In genomic region chr2:97784953-97785352, GRCh38 we compare ENCODE assay signal across 26 cellular contexts.
A peak's percentile ranks its signal among the peaks of the same experiment; 100 is the strongest.
DNase-seq lines count a peak whose midpoint lies in the region; ATAC-seq, FAIRE-seq and TF ChIP-seq lines count a peak whose summit lies in the region.
"Had no signal": no experiment of that assay in that cellular context is flagged by ENCODE, and none has a peak within 500 bp of the region (broad histone marks: within the 10 kb centered on the region; RNA-seq: fewer than 3 reads in every experiment).

No MANE protein-coding gene starts in this region.

- TF ChIP-seq EP300 in K562 (IDR thresholded peaks at IDR 0.05; ENCODE audit: low read length), result no peak

- no peaks in the 10 kb centered on the region for H3K9me3 Mint-ChIP-seq in activated T-cell treated with anti-CD3 and anti-CD28 coated beads, Interleukin-2, amount 50 U/mL, for 4 hours
- H3K9me3 Mint-ChIP-seq: CD14-positive monocyte; CD4-positive, alpha-beta T cell; CD8-positive, alpha-beta memory T cell; HFFc6 had no signal

- H3K27me3 ChIP-seq in PC-3 (ENCODE audit: low read length), result no peaks in the 10 kb centered on the region
- no peaks in the 10 kb centered on the region for H3K27me3 ChIP-seq in K562 (ENCODE audit: control insufficient read depth in 2 of 2, insufficient read depth in 2 of 2, low read length in 2 of 2)
- H3K27me3 ChIP-seq: BE2C; BLaER1 treated with 17β-estradiol and CSF1 and Interleukin-3, amounts not matched to agents 10 nM and 100 nM had no signal

- in situ Hi-C loops in K562 (cut with MboI), result no loop called here

- no peak for TF ChIP-seq POLR2A in K562 (conservative IDR thresholded peaks at IDR 0.05)

- CTCF ChIA-PET in PC-3 (lab: Charles Lee), result no interaction called here
- CTCF ChIA-PET in K562 (lab: Yijun Ruan, JAX; ENCODE audit: low intra/inter-chr PET ratio), result no interaction called here

- no peaks in the 10 kb centered on the region for H3K9me2 ChIP-seq in PC-3 (replicated peaks; ENCODE audit: low read length)

- TF ChIP-seq CTCF in PC-3 (conservative IDR thresholded peaks at IDR 0.05; ENCODE audit: low read depth, low read length), result no peak
- no peak for TF ChIP-seq CTCF in K562 (IDR thresholded peaks at IDR 0.05 in 2 of 3, conservative IDR thresholded peaks at IDR 0.05 in 1 of 3; ENCODE audit: insufficient read depth in 2 of 3, low read depth in 1 of 3, low read length in 3 of 3)

- 0 out of 2 replicates have a peak, but pooled peaks cover 2% of the 10 kb centered on the region for H3K36me3 ChIP-seq in PC-3 (ENCODE audit: low read depth, low read length)
- peaks cover 6% of the 10 kb centered on the region for H3K36me3 ChIP-seq in K562 (ENCODE audit: control insufficient read depth, insufficient read depth, low read length)
- H3K36me3 ChIP-seq: BE2C had no signal

- no peak overlapping the region for H3K4me3 Mint-ChIP-seq in activated T-cell treated with anti-CD3 and anti-CD28 coated beads, Interleukin-2, amount 50 U/mL, for 4 hours
- H3K4me3 Mint-ChIP-seq: CD14-positive monocyte; CD4-positive, alpha-beta T cell; CD8-positive, alpha-beta memory T cell; HFFc6 had no signal

- no peak overlapping the region for H3K4me3 ChIP-seq in PC-3 (ENCODE audit: low read length)
- H3K4me3 ChIP-seq in K562, result no peak overlapping the region
- H3K4me3 ChIP-seq: A549; BLaER1 treated with 17β-estradiol and CSF1 and Interleukin-3, amounts not matched to agents 10 nM and 100 nM; GM12878; HAP-1 had no signal

- peak; percentile 11 for FAIRE-seq in K562 (lab: Jason Lieb, UNC)
- FAIRE-seq: A549, D721Med, GM12878, H54 had no signal

- H3K9me3 ChIP-seq in PC-3 (ENCODE audit: low read length) (no peaks in the 10 kb centered on the region), K562 (replicated peaks; ENCODE audit: control insufficient read depth, insufficient read depth, low read depth, low read length) (no peaks in the 10 kb centered on the region)
- H3K9me3 ChIP-seq: A549, BE2C, HAP-1 had no signal

- POLR2A ChIA-PET in PC-3 (lab: Charles Lee; ENCODE audit: unreplicated experiment) (no interaction called here), K562 (lab: Yijun Ruan, JAX) (no interaction called here)

- H3K4me1 ChIP-seq in PC-3 (ENCODE audit: insufficient read depth, low read length) (peaks cover 5% of the 10 kb centered on the region; the same call in 1 of the 2 replicates), K562 (replicated peaks in 1 of 2; ENCODE audit: control insufficient read depth in 2 of 2, insufficient read depth in 2 of 2, low read length in 2 of 2) (no peaks in the 10 kb centered on the region)
- H3K4me1 ChIP-seq: A549, BE2C, HAP-1 had no signal

- TF ChIP-seq RAD21 in K562 (CRISPR knock-in tag; conservative IDR thresholded peaks at IDR 0.05 in 1 of 2, IDR thresholded peaks at IDR 0.05 in 1 of 2), result no peak

- no peak overlapping the region for H3K4me2 ChIP-seq in PC-3 (ENCODE audit: low read length)
- H3K4me2 ChIP-seq in K562 (ENCODE audit: insufficient read depth, low read length), result no peak overlapping the region
- H3K4me2 ChIP-seq: A549; BLaER1 treated with 17β-estradiol and CSF1 and Interleukin-3, amounts not matched to agents 10 nM and 100 nM had no signal

- H3K36me3 Mint-ChIP-seq in activated T-cell treated with anti-CD3 and anti-CD28 coated beads, Interleukin-2, amount 50 U/mL, for 4 hours (ENCODE audit: insufficient read depth), result peaks cover 33% of the 10 kb centered on the region

- H3K9ac ChIP-seq in PC-3 (ENCODE audit: low read length) (no peak overlapping the region), K562 (ENCODE audit: insufficient read depth in 1 of 2, low read depth in 2 of 2, low read length in 2 of 2) (no peak overlapping the region)
- H3K9ac ChIP-seq: BLaER1 treated with 17β-estradiol and CSF1 and Interleukin-3, amounts not matched to agents 10 nM and 100 nM had no signal

- no peaks in the 10 kb centered on the region for H3K27me3 Mint-ChIP-seq in activated T-cell treated with anti-CD3 and anti-CD28 coated beads, Interleukin-2, amount 50 U/mL, for 4 hours (ENCODE audit: low read depth)
- H3K27me3 Mint-ChIP-seq: CD4-positive, alpha-beta T cell; CD8-positive, alpha-beta memory T cell had no signal

- no peak for DNase-seq in activated T-cell treated with anti-CD3 and anti-CD28 coated beads, Interleukin-2, amount 50 U/mL, for 4 hours
- no peak for DNase-seq in activated T-cell treated with anti-CD3 and anti-CD28 coated beads, Interleukin-2, amount 50 U/mL, for 1 hour
- DNase-seq in PC-3, result no peak
- no peak for DNase-seq in K562 (ENCODE audit: extremely low read depth in 1 of 4, low spot score in 3 of 4)
- DNase-seq in putamen (ENCODE audit: low spot score), result no peak
- DNase-seq in amniotic stem cell (lab: John Stamatoyannopoulos, UW), result no peak
- DNase-seq: 8988T; ACHN; AML-193; BE2C; CD4-positive, alpha-beta T cell; CD8-positive, alpha-beta memory T cell; DMS 273 treated with DMSO at 0.1 percent for 48 hours; DMS79; EL; GDM1; GOT3; HFFc6 had no signal

- ATAC-seq in activated T-cell treated with anti-CD3 and anti-CD28 coated beads, Interleukin-2, amount 50 U/mL, for 4 hours, result peak; percentile 58 to 63
- peak; percentile 20; the same call in 1 of the 2 replicates for ATAC-seq in PC-3
- ATAC-seq in K562, result no peak
- ATAC-seq in GM21360 (IDR thresholded peaks at IDR 0.05; ENCODE audit: unreplicated experiment), result no peak
- ATAC-seq: A549, GM12878 had no signal

- BruUV-seq in PC-3 (replicated peaks; lab: Mats Ljungman, UMichigan) (no TSS peak), K562 (replicated peaks; lab: Mats Ljungman, UMichigan) (no TSS peak)

- H3K79me2 ChIP-seq in PC-3 (ENCODE audit: low read length) (no peaks in the 10 kb centered on the region), K562 (ENCODE audit: control insufficient read depth, insufficient read depth, low read length) (no peaks in the 10 kb centered on the region)

- no peaks in the 10 kb centered on the region for H3F3A ChIP-seq in PC-3 (ENCODE audit: low read length, unreplicated experiment)

- intact Hi-C loops in PC-3 (cut with micrococcal nuclease) (no loop called here), K562 (cut with micrococcal nuclease) (no loop called here)

- H3K9me1 ChIP-seq in K562 (ENCODE audit: control insufficient read depth, insufficient read depth, low read length), result no peaks in the 10 kb centered on the region

- H3K27ac ChIP-seq in PC-3 (ENCODE audit: low read length) (no peak overlapping the region), K562 (ENCODE audit: extremely low read depth, low read depth, low read length) (no peak overlapping the region)
- H3K27ac ChIP-seq: A549; BLaER1 treated with 17β-estradiol and CSF1 and Interleukin-3, amounts not matched to agents 10 nM and 100 nM had no signal

- H3K4me1 Mint-ChIP-seq in activated T-cell treated with anti-CD3 and anti-CD28 coated beads, Interleukin-2, amount 50 U/mL, for 4 hours (ENCODE audit: low read depth), result peaks cover 4% of the 10 kb centered on the region
- H3K4me1 Mint-ChIP-seq: CD14-positive monocyte had no signal

- H4K20me1 ChIP-seq in PC-3 (ENCODE audit: low read length), result no peaks in the 10 kb centered on the region
- no peaks in the 10 kb centered on the region; the same call in 1 of the 2 replicates for H4K20me1 ChIP-seq in K562 (replicated peaks; ENCODE audit: control insufficient read depth, insufficient read depth, low read length)

- H2AFZ ChIP-seq in PC-3 (ENCODE audit: low read length), result no peak overlapping the region
- no peak overlapping the region for H2AFZ ChIP-seq in K562 (ENCODE audit: low read depth, low read length)

TF ChIP-seq in K562, 482 proteins besides CTCF, POLR2A, EP300 and RAD21 (continues in another document):
- TF ChIP-seq ZNF274 (IDR thresholded peaks at IDR 0.05; ENCODE audit: borderline replicate concordance, low read depth, low read length) (no peak), TFAP4 (CRISPR knock-in tag; IDR thresholded peaks at IDR 0.05; ENCODE audit: borderline replicate concordance) (no peak), ZNF561 (CRISPR knock-in tag; conservative IDR thresholded peaks at IDR 0.05) (no peak)
- TF ChIP-seq, protein P1, sequence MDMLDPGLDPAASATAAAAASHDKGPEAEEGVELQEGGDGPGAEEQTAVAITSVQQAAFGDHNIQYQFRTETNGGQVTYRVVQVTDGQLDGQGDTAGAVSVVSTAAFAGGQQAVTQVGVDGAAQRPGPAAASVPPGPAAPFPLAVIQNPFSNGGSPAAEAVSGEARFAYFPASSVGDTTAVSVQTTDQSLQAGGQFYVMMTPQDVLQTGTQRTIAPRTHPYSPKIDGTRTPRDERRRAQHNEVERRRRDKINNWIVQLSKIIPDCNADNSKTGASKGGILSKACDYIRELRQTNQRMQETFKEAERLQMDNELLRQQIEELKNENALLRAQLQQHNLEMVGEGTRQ (CRISPR knock-in tag; IDR thresholded peaks at IDR 0.05), result no peak
- TF ChIP-seq, protein P2, sequence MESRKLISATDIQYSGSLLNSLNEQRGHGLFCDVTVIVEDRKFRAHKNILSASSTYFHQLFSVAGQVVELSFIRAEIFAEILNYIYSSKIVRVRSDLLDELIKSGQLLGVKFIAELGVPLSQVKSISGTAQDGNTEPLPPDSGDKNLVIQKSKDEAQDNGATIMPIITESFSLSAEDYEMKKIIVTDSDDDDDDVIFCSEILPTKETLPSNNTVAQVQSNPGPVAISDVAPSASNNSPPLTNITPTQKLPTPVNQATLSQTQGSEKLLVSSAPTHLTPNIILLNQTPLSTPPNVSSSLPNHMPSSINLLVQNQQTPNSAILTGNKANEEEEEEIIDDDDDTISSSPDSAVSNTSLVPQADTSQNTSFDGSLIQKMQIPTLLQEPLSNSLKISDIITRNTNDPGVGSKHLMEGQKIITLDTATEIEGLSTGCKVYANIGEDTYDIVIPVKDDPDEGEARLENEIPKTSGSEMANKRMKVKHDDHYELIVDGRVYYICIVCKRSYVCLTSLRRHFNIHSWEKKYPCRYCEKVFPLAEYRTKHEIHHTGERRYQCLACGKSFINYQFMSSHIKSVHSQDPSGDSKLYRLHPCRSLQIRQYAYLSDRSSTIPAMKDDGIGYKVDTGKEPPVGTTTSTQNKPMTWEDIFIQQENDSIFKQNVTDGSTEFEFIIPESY (CRISPR knock-in tag; IDR thresholded peaks at IDR 0.05), result no peak

Comparison
In these comparisons a context has a peak if more than half of its experiments do, and no peak if none do; other contexts are left out.
1. ATAC-seq: peak in activated T-cell treated with anti-CD3 and anti-CD28 coated beads, Interleukin-2, amount 50 U/mL, for 4 hours (2 of 2) and PC-3 (single experiment); none in K562 (single experiment) and GM21360 (single experiment).